In genomic region chr1:76269175-76269574, GRCh38 we compare ENCODE assay signal across 10 cellular contexts.
A peak's percentile ranks its signal among the peaks of the same experiment; 100 is the strongest.
DNase-seq lines count a peak whose midpoint lies in the region; ATAC-seq and TF ChIP-seq lines count a peak whose summit lies in the region.
"Had no signal": no experiment of that assay in that cellular context is flagged by ENCODE, and none has a peak within 500 bp of the region (broad histone marks: within the 10 kb centered on the region; RNA-seq: fewer than 3 reads in every experiment).

No MANE protein-coding gene starts in this region.

- H3K36me3 Mint-ChIP-seq in activated T-cell treated with anti-CD3 and anti-CD28 coated beads, Interleukin-2, amount 50 U/mL, for 4 hours (ENCODE audit: insufficient read depth) = no peaks in the 10 kb centered on the region
- H3K36me3 Mint-ChIP-seq in WTC11 = no peaks in the 10 kb centered on the region
- no peaks in the 10 kb centered on the region for H3K36me3 Mint-ChIP-seq in stimulated activated memory B cell treated with anti-CD40 and anti-IgM and Interleukin-4, amounts not matched to agents 10 μg/mL and 1 μg/mL and 100 μg/mL, for 72 hours
- H3K36me3 Mint-ChIP-seq: CD4-positive, CD25-positive, alpha-beta regulatory T cell had no signal

- no peak overlapping the region for H3K27ac Mint-ChIP-seq in WTC11
- H3K27ac Mint-ChIP-seq in stimulated activated memory B cell treated with anti-CD40 and anti-IgM and Interleukin-4, amounts not matched to agents 10 μg/mL and 1 μg/mL and 100 μg/mL, for 72 hours = no peak overlapping the region

- no peak for TF ChIP-seq CTCF in WTC11 (IDR thresholded peaks at IDR 0.05)

- H3K27me3 Mint-ChIP-seq in activated T-cell treated with anti-CD3 and anti-CD28 coated beads, Interleukin-2, amount 50 U/mL, for 4 hours (ENCODE audit: low read depth) = no peaks in the 10 kb centered on the region
- no peaks in the 10 kb centered on the region for H3K27me3 Mint-ChIP-seq in WTC11 (ENCODE audit: low read depth)
- no peaks in the 10 kb centered on the region for H3K27me3 Mint-ChIP-seq in stimulated activated memory B cell treated with anti-CD40 and anti-IgM and Interleukin-4, amounts not matched to agents 10 μg/mL and 1 μg/mL and 100 μg/mL, for 72 hours
- H3K27me3 Mint-ChIP-seq: CD4-positive, CD25-positive, alpha-beta regulatory T cell had no signal

- POLR2A ChIA-PET in WTC11 (lab: Charles Lee) = no interaction called here

- H3K4me3 Mint-ChIP-seq in activated T-cell treated with anti-CD3 and anti-CD28 coated beads, Interleukin-2, amount 50 U/mL, for 4 hours = no peak overlapping the region
- no peak overlapping the region for H3K4me3 Mint-ChIP-seq in WTC11
- H3K4me3 Mint-ChIP-seq in stimulated activated memory B cell treated with anti-CD40 and anti-IgM and Interleukin-4, amounts not matched to agents 10 μg/mL and 1 μg/mL and 100 μg/mL, for 72 hours = no peak overlapping the region

- peak; percentile 34 to 55 for ATAC-seq in activated T-cell treated with anti-CD3 and anti-CD28 coated beads, Interleukin-2, amount 50 U/mL, for 4 hours
- ATAC-seq in sciatic nerve = peak; percentile 51
- no peak for ATAC-seq in WTC11
- ATAC-seq in stimulated activated memory B cell treated with anti-CD40 and anti-IgM and Interleukin-4, amounts not matched to agents 10 μg/mL and 1 μg/mL and 100 μg/mL, for 72 hours = no peak

- intact Hi-C loops in sciatic nerve (cut with DNase I) = no loop called here

- H3K4me1 Mint-ChIP-seq in activated T-cell treated with anti-CD3 and anti-CD28 coated beads, Interleukin-2, amount 50 U/mL, for 4 hours (ENCODE audit: low read depth) = peaks cover 59% of the 10 kb centered on the region
- peaks cover 26% of the 10 kb centered on the region for H3K4me1 Mint-ChIP-seq in WTC11
- peaks cover 15% of the 10 kb centered on the region for H3K4me1 Mint-ChIP-seq in stimulated activated memory B cell treated with anti-CD40 and anti-IgM and Interleukin-4, amounts not matched to agents 10 μg/mL and 1 μg/mL and 100 μg/mL, for 72 hours

- CTCF ChIA-PET in WTC11 (lab: Charles Lee) = interaction anchor here (1.0 kb wide), 1 partner anchor 115 kb away, joined by 3 read pairs; no protein-coding TSS in a partner anchor

- no peaks in the 10 kb centered on the region for H3K9me3 Mint-ChIP-seq in activated T-cell treated with anti-CD3 and anti-CD28 coated beads, Interleukin-2, amount 50 U/mL, for 4 hours
- H3K9me3 Mint-ChIP-seq in WTC11 = no peaks in the 10 kb centered on the region
- no peaks in the 10 kb centered on the region for H3K9me3 Mint-ChIP-seq in stimulated activated memory B cell treated with anti-CD40 and anti-IgM and Interleukin-4, amounts not matched to agents 10 μg/mL and 1 μg/mL and 100 μg/mL, for 72 hours

- DNase-seq in activated T-cell treated with anti-CD3 and anti-CD28 coated beads, Interleukin-2, amount 50 U/mL, for 4 hours = no peak
- no peak for DNase-seq in activated T-cell treated with anti-CD3 and anti-CD28 coated beads, Interleukin-2, amount 50 U/mL, for 1 hour
- DNase-seq in NCI-H524 (lab: John Stamatoyannopoulos, UW) (peak; percentile 12 to 62), dedifferentiated amniotic fluid mesenchymal stem cell (ENCODE audit: extremely low spot score) (peak; percentile 82), sciatic nerve (ENCODE audit: low spot score) (no peak), NCI-H2196 (lab: John Stamatoyannopoulos, UW; ENCODE audit: unreplicated experiment) (no peak), WTC11 (ENCODE audit: low spot score) (no peak)
- DNase-seq: stimulated activated CD4-positive, alpha-beta T cell treated with anti-CD3 and anti-CD28 coated beads, Interleukin-4, amount 100 ng/mL, for 24 hours had no signal

TF ChIP-seq in WTC11, 78 proteins besides CTCF, POLR2A, EP300 and RAD21:
- TF ChIP-seq CBFB (CRISPR knock-in tag; IDR thresholded peaks at IDR 0.05; ENCODE audit: low read depth) (no peak), MXD4 (CRISPR knock-in tag; IDR thresholded peaks at IDR 0.05; ENCODE audit: borderline replicate concordance) (no peak), CREB1 (CRISPR knock-in tag; IDR thresholded peaks at IDR 0.05) (no peak)
- TF ChIP-seq, protein P1, sequence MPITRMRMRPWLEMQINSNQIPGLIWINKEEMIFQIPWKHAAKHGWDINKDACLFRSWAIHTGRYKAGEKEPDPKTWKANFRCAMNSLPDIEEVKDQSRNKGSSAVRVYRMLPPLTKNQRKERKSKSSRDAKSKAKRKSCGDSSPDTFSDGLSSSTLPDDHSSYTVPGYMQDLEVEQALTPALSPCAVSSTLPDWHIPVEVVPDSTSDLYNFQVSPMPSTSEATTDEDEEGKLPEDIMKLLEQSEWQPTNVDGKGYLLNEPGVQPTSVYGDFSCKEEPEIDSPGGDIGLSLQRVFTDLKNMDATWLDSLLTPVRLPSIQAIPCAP (CRISPR knock-in tag; IDR thresholded peaks at IDR 0.05) = no peak

Comparison
In these comparisons a context has a peak if more than half of its experiments do, and no peak if none do; other contexts are left out.
1. ATAC-seq: peak in activated T-cell treated with anti-CD3 and anti-CD28 coated beads, Interleukin-2, amount 50 U/mL, for 4 hours (2 of 2) and sciatic nerve (single experiment); none in WTC11 (single experiment) and stimulated activated memory B cell treated with anti-CD40 and anti-IgM and Interleukin-4, amounts not matched to agents 10 μg/mL and 1 μg/mL and 100 μg/mL, for 72 hours (single experiment).
2. DNase-seq: peak in NCI-H524 (2 of 2) and dedifferentiated amniotic fluid mesenchymal stem cell (single experiment); none in activated T-cell treated with anti-CD3 and anti-CD28 coated beads, Interleukin-2, amount 50 U/mL, for 4 hours (single experiment), activated T-cell treated with anti-CD3 and anti-CD28 coated beads, Interleukin-2, amount 50 U/mL, for 1 hour (single experiment), sciatic nerve (single experiment), NCI-H2196 (single experiment) and WTC11 (single experiment).